In the genomic region with DNA sequence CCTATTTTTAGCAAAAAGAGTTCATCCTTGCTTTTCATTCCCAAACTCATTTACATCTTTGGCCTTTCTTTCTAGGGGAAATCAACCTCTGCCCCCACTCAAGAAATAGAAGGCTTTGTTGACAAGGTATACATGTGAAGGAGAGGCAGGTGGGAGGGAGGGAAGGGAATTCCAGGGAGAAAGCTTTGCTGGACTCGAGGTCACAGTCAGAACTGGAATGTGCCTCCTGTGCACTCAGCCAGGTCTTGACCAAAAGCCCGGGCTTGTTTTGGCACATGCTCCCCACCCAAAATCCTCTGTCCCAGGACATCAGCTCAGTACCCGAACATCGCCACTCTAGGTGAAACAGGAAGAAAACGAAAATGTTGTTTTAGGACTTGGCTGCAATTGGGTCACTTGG, we compare ENCODE assay signal across 26 cellular contexts.
DNase-seq lines count a peak whose midpoint lies in the region; ATAC-seq, FAIRE-seq and TF ChIP-seq lines count a peak whose summit lies in the region.
"Had no signal": no experiment of that assay in that cellular context is flagged by ENCODE, and none has a peak within 500 bp of the region (broad histone marks: within the 10 kb centered on the region; RNA-seq: fewer than 3 reads in every experiment).

No MANE protein-coding gene starts in this region.

- H3K27me3 ChIP-seq in right lobe of liver (no peaks in the 10 kb centered on the region), HepG2 (ENCODE audit: control insufficient read depth in 1 of 2, insufficient read depth in 2 of 2, low read length in 2 of 2) (no peaks in the 10 kb centered on the region), thyroid gland (no peaks in the 10 kb centered on the region)
- H3K27me3 ChIP-seq: BE2C, BLaER1 had no signal

- CTCF ChIA-PET in HepG2 (lab: Yijun Ruan, JAX; ENCODE audit: low intra/inter-chr PET ratio, low total read pairs), result no interaction called here

- H3K4me1 Mint-ChIP-seq in nephron progenitor cell, result no peaks in the 10 kb centered on the region
- H3K4me1 Mint-ChIP-seq: CD14-positive monocyte had no signal

- H3K36me3 ChIP-seq in right lobe of liver (peaks cover 0 to 5% (median 0%) of the 10 kb centered on the region in 4 donors), HepG2 (replicated peaks in 1 of 2; ENCODE audit: control insufficient read depth in 1 of 2, insufficient read depth in 2 of 2, low read length in 2 of 2) (no peaks in the 10 kb centered on the region; a peak in 1 of 5 replicates), kidney (ENCODE audit: control insufficient read depth in 1 of 2, insufficient read depth in 2 of 2, low read length in 2 of 2) (peaks cover 5 to 9% of the 10 kb centered on the region in 2 donors), thyroid gland (no peaks in the 10 kb centered on the region)
- H3K36me3 ChIP-seq: BE2C, BLaER1 had no signal

- no peaks in the 10 kb centered on the region for H3K36me3 Mint-ChIP-seq in nephron progenitor cell (ENCODE audit: low read depth)
- H3K36me3 Mint-ChIP-seq: CD14-positive monocyte; CD8-positive, alpha-beta T cell had no signal

- H3K79me2 ChIP-seq in HepG2 (ENCODE audit: insufficient read depth, low read length), result no peaks in the 10 kb centered on the region

- H3K27me3 Mint-ChIP-seq in nephron progenitor cell (ENCODE audit: low read depth, poor library complexity), result peaks cover 25% of the 10 kb centered on the region
- H3K27me3 Mint-ChIP-seq: CD4-positive, CD25-positive, alpha-beta regulatory T cell had no signal

- H3K4me3 Mint-ChIP-seq in nephron progenitor cell, result no peak overlapping the region
- H3K4me3 Mint-ChIP-seq: CD14-positive monocyte; CD4-positive, CD25-positive, alpha-beta regulatory T cell; CD8-positive, alpha-beta T cell had no signal

- no peaks in the 10 kb centered on the region for H3K4me1 ChIP-seq in right lobe of liver
- peaks cover 15% of the 10 kb centered on the region for H3K4me1 ChIP-seq in HepG2 (ENCODE audit: insufficient read depth, low read length)
- peaks cover 5 to 10% of the 10 kb centered on the region in 2 donors for H3K4me1 ChIP-seq in kidney (ENCODE audit: control insufficient read depth in 1 of 2, insufficient read depth in 1 of 2, low read depth in 1 of 2, low read length in 2 of 2)
- peaks cover 0 to 7% of the 10 kb centered on the region in 2 donors for H3K4me1 ChIP-seq in thyroid gland
- H3K4me1 ChIP-seq: BE2C, BLaER1, Caco-2 had no signal

- H2AFZ ChIP-seq in HepG2 (ENCODE audit: low read length), result no peak overlapping the region

- BruUV-seq in HepG2 (replicated peaks; lab: Mats Ljungman, UMichigan), result no TSS peak

- intact Hi-C loops in right lobe of liver (cut with DNase I) (no loop called here), HepG2 (cut with micrococcal nuclease; ENCODE audit: unreplicated experiment) (no loop called here), kidney (cut with DNase I) (no loop called here), thyroid gland (cut with DNase I) (no loop called here)

- no peak overlapping the region for H3K27ac ChIP-seq in right lobe of liver
- H3K27ac ChIP-seq in HepG2 (ENCODE audit: extremely low read length, insufficient read depth, low read length), result no peak overlapping the region
- H3K27ac ChIP-seq in kidney (ENCODE audit: low read depth in 2 of 2, low read length in 2 of 2), result peak overlapping the region; percentile 41 to 49
- peak overlapping the region in 2 of 3 donors; percentile 10 to 41 for H3K27ac ChIP-seq in thyroid gland
- H3K27ac ChIP-seq: BLaER1 had no signal

- in situ Hi-C loops in HepG2 (cut with HindIII; ENCODE audit: extremely low pct_ligation_motif_present, low pct_unique_long_range_greater_than_20kb), result no loop called here

- no peak for FAIRE-seq in HepG2 (lab: Jason Lieb, UNC)
- FAIRE-seq in kidney (lab: Jason Lieb, UNC), result no peak
- FAIRE-seq: A204.1, D721Med, GM12878, GM12892, GM18507 had no signal

- peak overlapping the region; percentile 13 for H3K27ac Mint-ChIP-seq in nephron progenitor cell
- H3K27ac Mint-ChIP-seq: CD14-positive monocyte; CD8-positive, alpha-beta T cell had no signal

- TF ChIP-seq EP300 in HepG2 (IDR thresholded peaks at IDR 0.05; ENCODE audit: low read depth in 2 of 2, low read length in 2 of 2) (no peak), HepG2 (CRISPR knock-in tag; IDR thresholded peaks at IDR 0.05; ENCODE audit: borderline replicate concordance) (no peak)

- no peak for TF ChIP-seq RAD21 in HepG2 (CRISPR knock-in tag; IDR thresholded peaks at IDR 0.05)

- H3K9ac ChIP-seq in HepG2 (ENCODE audit: insufficient read depth, low read depth, low read length) (no peak overlapping the region), kidney (ENCODE audit: low read length in 2 of 2) (no peak overlapping the region)
- H3K9ac ChIP-seq: BLaER1 had no signal

- H3K9me3 Mint-ChIP-seq in nephron progenitor cell, result peaks cover 19% of the 10 kb centered on the region
- H3K9me3 Mint-ChIP-seq: CD8-positive, alpha-beta T cell had no signal

- no peak overlapping the region for H3K4me2 ChIP-seq in HepG2 (ENCODE audit: low read depth, low read length)
- H3K4me2 ChIP-seq: BLaER1 had no signal

- TF ChIP-seq POLR2A in right lobe of liver (IDR thresholded peaks at IDR 0.05) (no peak), HepG2 (IDR thresholded peaks at IDR 0.05; ENCODE audit: insufficient read depth in 1 of 2, low read depth in 2 of 2, low read length in 2 of 2) (no peak), thyroid gland (IDR thresholded peaks at IDR 0.05) (no peak)

- ATAC-seq in right lobe of liver (peak; percentile 15 to 69 (median 48)), HepG2 (no peak)
- ATAC-seq: CD8-positive, alpha-beta T cell; GM12878 had no signal

- H3K4me3 ChIP-seq in right lobe of liver (no peak overlapping the region), HepG2 (replicated peaks in 1 of 3; ENCODE audit: insufficient read depth in 1 of 3, low read depth in 2 of 3, low read length in 3 of 3) (no peak overlapping the region), kidney (ENCODE audit: low read length in 2 of 2) (no peak overlapping the region), thyroid gland (replicated peaks in 1 of 3) (no peak overlapping the region), foreskin fibroblast (ENCODE audit: low read depth in 1 of 2, low read length in 2 of 2) (no peak overlapping the region)
- H3K4me3 ChIP-seq: BLaER1, GM12878 had no signal

- TF ChIP-seq CTCF in right lobe of liver (IDR thresholded peaks at IDR 0.05), result no peak
- no peak for TF ChIP-seq CTCF in HepG2 (CRISPR knock-in tag; IDR thresholded peaks at IDR 0.05)
- no peak for TF ChIP-seq CTCF in kidney (IDR thresholded peaks at IDR 0.05; ENCODE audit: borderline replicate concordance, extremely low read depth, insufficient read depth)
- no peak for TF ChIP-seq CTCF in nephron progenitor cell (IDR thresholded peaks at IDR 0.05)
- TF ChIP-seq CTCF in thyroid gland (IDR thresholded peaks at IDR 0.05), result no peak
- no peak for TF ChIP-seq CTCF in foreskin fibroblast (IDR thresholded peaks at IDR 0.05; ENCODE audit: low read depth, low read length)

- POLR2A ChIA-PET in HepG2 (lab: Yijun Ruan, JAX), result no interaction called here

- no peaks in the 10 kb centered on the region for H4K20me1 ChIP-seq in HepG2 (ENCODE audit: insufficient read depth, low read length)
- H4K20me1 ChIP-seq: BLaER1 had no signal

- WGBS in right lobe of liver (ENCODE audit: insufficient coverage, low coverage, low lambda C conversion rate, missing lambda C conversion rate), result 76% methylated on average over 5 of the region's 5 CpGs
- WGBS in HepG2 (ENCODE audit: low lambda C conversion rate), result 50% methylated on average over 5 of the region's 5 CpGs
- 31 to 47% methylated on average over 5 of the region's 5 CpGs for WGBS in thyroid gland, 2 donors

- no peak for DNase-seq in right lobe of liver
- no peak for DNase-seq in HepG2 (ENCODE audit: low spot score)
- no peak for DNase-seq in kidney
- DNase-seq in nephron progenitor cell, result no peak
- peak; percentile 26 to 40 for DNase-seq in thyroid gland
- no peak for DNase-seq in GM19240 (ENCODE audit: insufficient read length, low spot score)
- DNase-seq in foreskin fibroblast, result no peak
- no peak for DNase-seq in DMS79 (lab: John Stamatoyannopoulos, UW)
- DNase-seq: 8988T; ACHN; BE2C; C1 segment of cervical spinal cord; Calu3; CD4-positive, CD25-positive, alpha-beta regulatory T cell; CD8-positive, alpha-beta T cell; DND-41; EL; GDM1 had no signal

- H3K9me3 ChIP-seq in right lobe of liver (no peaks in the 10 kb centered on the region), HepG2 (ENCODE audit: low read length) (no peaks in the 10 kb centered on the region), kidney (ENCODE audit: control insufficient read depth in 1 of 2, low read length in 2 of 2) (no peaks in the 10 kb centered on the region), thyroid gland (no peaks in the 10 kb centered on the region)
- H3K9me3 ChIP-seq: BE2C, BLaER1, Caco-2 had no signal

TF ChIP-seq in HepG2, 621 proteins besides CTCF, POLR2A, EP300 and RAD21 (continues in another document):
- TF ChIP-seq MTA3 (CRISPR knock-in tag; IDR thresholded peaks at IDR 0.05), result no peak
- no peak for TF ChIP-seq RCOR2 (CRISPR knock-in tag; IDR thresholded peaks at IDR 0.05)
- no peak for TF ChIP-seq ZNF766 (CRISPR knock-in tag; IDR thresholded peaks at IDR 0.05; ENCODE audit: borderline replicate concordance)
- no peak for TF ChIP-seq ZNF775 (CRISPR knock-in tag; IDR thresholded peaks at IDR 0.05; ENCODE audit: borderline replicate concordance)
- no peak for TF ChIP-seq ZSCAN22 (CRISPR knock-in tag; IDR thresholded peaks at IDR 0.05)
- TF ChIP-seq ZNF432 (CRISPR knock-in tag; IDR thresholded peaks at IDR 0.05; ENCODE audit: borderline replicate concordance), result no peak
- no peak for TF ChIP-seq ZNF446 (CRISPR knock-in tag; IDR thresholded peaks at IDR 0.05)
- no peak for TF ChIP-seq HNF4A (CRISPR knock-in tag; IDR thresholded peaks at IDR 0.05)

Comparison
In these comparisons a context has a peak if more than half of its experiments do, and no peak if none do; other contexts are left out.
1. DNase-seq: peak in thyroid gland (2 of 2); none in right lobe of liver (0 of 3), HepG2 (single experiment), kidney (single experiment), nephron progenitor cell (single experiment), GM19240 (single experiment), foreskin fibroblast (0 of 2) and DMS79 (single experiment).
2. H3K27ac ChIP-seq: peak in kidney (2 of 2) and thyroid gland (2 of 3); none in right lobe of liver (0 of 3) and HepG2 (single experiment).